In genomic region chr2:199910338-199911051, GRCh38 we compare ENCODE assay signal across 8 cellular contexts. TPM values are rescaled to one million over a fixed set of nuclear protein-coding genes. Genes with fewer than 3 reads are reported as not detected.
DNase-seq lines count a peak whose midpoint lies in the region; TF ChIP-seq lines count a peak whose summit lies in the region.

No MANE protein-coding gene starts in this region.

- no peaks in the 10 kb centered on the region for H3K9me3 Mint-ChIP-seq in Calu3 (ENCODE audit: low read depth, unreplicated experiment)

- H3K27me3 ChIP-seq in Loucy (ENCODE audit: insufficient read depth, low read length, poor library complexity, severe bottlenecking) (no peaks in the 10 kb centered on the region), ectodermal cell (ENCODE audit: control insufficient read depth, insufficient read depth, low read length, poor library complexity, severe bottlenecking) (no peaks in the 10 kb centered on the region), neutrophil (no peaks in the 10 kb centered on the region)

- peaks cover 15% of the 10 kb centered on the region for H3K36me3 Mint-ChIP-seq in Calu3 (ENCODE audit: insufficient read depth, unreplicated experiment)

- H3K27me3 Mint-ChIP-seq in Calu3 (ENCODE audit: unreplicated experiment), result peaks cover 5% of the 10 kb centered on the region

- BruUV-seq in Calu3 (replicated peaks; lab: Mats Ljungman, UMichigan), result TSS peak; percentile 48

- peak overlapping the region; percentile 64 for H3K27ac ChIP-seq in ectodermal cell (ENCODE audit: insufficient read depth, low read depth, low read length, poor library complexity, severe bottlenecking)
- H3K27ac ChIP-seq in neutrophil, result peak overlapping the region; percentile 88

- intact Hi-C loops in Calu3 (cut with micrococcal nuclease; ENCODE audit: unreplicated experiment), result no loop called here

- H3K4me1 ChIP-seq in Loucy (ENCODE audit: insufficient read depth, low read length, poor library complexity, severe bottlenecking) (peaks cover 24% of the 10 kb centered on the region), ectodermal cell (ENCODE audit: control insufficient read depth, insufficient read depth, low read length) (peaks cover 5% of the 10 kb centered on the region), neutrophil (ENCODE audit: control insufficient read depth in 1 of 2, insufficient read depth in 1 of 2, low read depth in 1 of 2, low read length in 1 of 2) (peaks cover 19 to 21% of the 10 kb centered on the region in 2 experiments)

- TF ChIP-seq CTCF in Calu3 (IDR thresholded peaks at IDR 0.05; ENCODE audit: unreplicated experiment) (no peak), Loucy (conservative IDR thresholded peaks at IDR 0.05; ENCODE audit: low read length) (no peak), neutrophil (IDR thresholded peaks at IDR 0.05) (no peak)

- no peaks in the 10 kb centered on the region for H3F3A ChIP-seq in Loucy (ENCODE audit: low read depth)

- H3K4me2 ChIP-seq in Loucy (ENCODE audit: low read depth, low read length, poor library complexity, severe bottlenecking), result peak overlapping the region; percentile 81

- peak overlapping the region; percentile 83 for H3K4me3 ChIP-seq in Loucy (ENCODE audit: low read length, poor library complexity, severe bottlenecking)
- peak overlapping the region; percentile 85 for H3K4me3 ChIP-seq in ectodermal cell (ENCODE audit: insufficient read depth, low read depth, low read length)
- H3K4me3 ChIP-seq in neutrophil (ENCODE audit: low read depth in 1 of 2, low read length in 1 of 2), result peak overlapping the region; percentile 90 to 92

- H3K36me3 ChIP-seq in Loucy (ENCODE audit: insufficient read depth, low read length), result no peaks in the 10 kb centered on the region
- peaks cover 11% of the 10 kb centered on the region for H3K36me3 ChIP-seq in ectodermal cell (ENCODE audit: control insufficient read depth, insufficient read depth, low read length)
- H3K36me3 ChIP-seq in neutrophil, result no peaks in the 10 kb centered on the region

- H4K20me1 ChIP-seq in Loucy (ENCODE audit: insufficient read depth, low read length, poor library complexity, severe bottlenecking), result peaks cover 32% of the 10 kb centered on the region

- H3K9me2 ChIP-seq in Loucy (replicated peaks; ENCODE audit: low read depth, low read length), result no peaks in the 10 kb centered on the region

- DNase-seq in Calu3 (no peak), GOT3 (lab: John Stamatoyannopoulos, UW) (no peak), NCI-H2081 treated with DMSO at 0.1 percent for 48 hours (lab: John Stamatoyannopoulos, UW) (no peak)
- DNase-seq in NK-92 treated with Interleukin-12 subunit alpha and Interleukin-12 subunit beta, amount 100 ng/mL, for 24 hours (lab: John Stamatoyannopoulos, UW), result no peak
- DNase-seq in stimulated activated CD4-positive, alpha-beta T cell treated with anti-CD3 and anti-CD28 coated beads, Interleukin-2, amount 100 ng/mL, for 48 hours, result no peak

- peaks cover 15% of the 10 kb centered on the region for H3K4me1 Mint-ChIP-seq in Calu3 (ENCODE audit: low read depth, unreplicated experiment)

- 36 to 40% methylated on average over 17 of the region's 18 CpGs for WGBS in ectodermal cell, 2 experiments

- H3K4me3 Mint-ChIP-seq in Calu3 (ENCODE audit: low read depth, unreplicated experiment), result peak overlapping the region; percentile 93

- CTCF ChIA-PET in Calu3 (lab: Charles Lee), result interaction anchor here (0.6 kb wide), 1 partner anchor 832 kb away, joined by 3 read pairs; no protein-coding TSS in a partner anchor

- peak overlapping the region; percentile 58 for H2AFZ ChIP-seq in Loucy (ENCODE audit: low read length)

- peaks cover 46% of the 10 kb centered on the region for H3K79me2 ChIP-seq in Loucy (ENCODE audit: insufficient read depth, low read length)

- H3K27ac Mint-ChIP-seq in Calu3 (ENCODE audit: unreplicated experiment), result peak overlapping the region; percentile 79

- no peaks in the 10 kb centered on the region for H3K9me3 ChIP-seq in Loucy (ENCODE audit: insufficient read depth, low read depth, low read length)
- H3K9me3 ChIP-seq in ectodermal cell (ENCODE audit: control insufficient read depth, low read length), result no peaks in the 10 kb centered on the region
- no peaks in the 10 kb centered on the region for H3K9me3 ChIP-seq in neutrophil

- peak overlapping the region; percentile 84 for H3K9ac ChIP-seq in Loucy (ENCODE audit: low read depth, low read length, poor library complexity, severe bottlenecking)

RNA-seq across cellular contexts. Expression of gene C2orf69, which starts 0.6 kb away (rescaled TPM):
- total RNA-seq in Calu3 (2022), result 15.2 and 16.2 TPM in 2 replicates
- 24.4 TPM for polyA plus RNA-seq in ectodermal cell (2013, experiment 1 of 4)
- polyA plus RNA-seq in ectodermal cell (2013, experiment 2 of 4), result 23.1 TPM
- polyA plus RNA-seq in ectodermal cell (2013, experiment 3 of 4), result 19.7 TPM
- polyA plus RNA-seq in ectodermal cell (2013, experiment 4 of 4), result 19.9 TPM

RNA-seq across cellular contexts. Expression of gene TYW5, which starts 44.8 kb away (rescaled TPM):
- total RNA-seq in Calu3 (2022), result 12.5 and 14.2 TPM in 2 replicates
- 12.9 TPM for polyA plus RNA-seq in ectodermal cell (2013, experiment 1 of 4)
- 13.6 TPM for polyA plus RNA-seq in ectodermal cell (2013, experiment 2 of 4)
- 10.2 TPM for polyA plus RNA-seq in ectodermal cell (2013, experiment 3 of 4)
- polyA plus RNA-seq in ectodermal cell (2013, experiment 4 of 4), result 10.9 TPM

RNA-seq across cellular contexts. Expression of gene MAIP1, which starts 44.9 kb away (rescaled TPM):
- total RNA-seq in Calu3 (2022), result 27.9 and 30.8 TPM in 2 replicates
- 21.2 TPM for polyA plus RNA-seq in ectodermal cell (2013, experiment 1 of 4)
- polyA plus RNA-seq in ectodermal cell (2013, experiment 2 of 4), result 22.1 TPM
- 21.2 TPM for polyA plus RNA-seq in ectodermal cell (2013, experiment 3 of 4)
- 22.6 TPM for polyA plus RNA-seq in ectodermal cell (2013, experiment 4 of 4)

RNA-seq across cellular contexts. Expression of gene FTCDNL1, which starts 59.5 kb away (rescaled TPM):
- 1.9 and 3.0 TPM in 2 replicates for total RNA-seq in Calu3 (2022)
- 0.33 TPM for polyA plus RNA-seq in ectodermal cell (2013, experiment 1 of 4)
- 1.00 TPM for polyA plus RNA-seq in ectodermal cell (2013, experiment 2 of 4)
- 0.37 TPM for polyA plus RNA-seq in ectodermal cell (2013, experiment 3 of 4)
- polyA plus RNA-seq in ectodermal cell (2013, experiment 4 of 4), result 0.53 TPM
